8 cellular contexts compared by ENCODE assay signal in genomic region chr22:26502688-26503561, GRCh38. TPM values are rescaled to one million over a fixed set of nuclear protein-coding genes. Genes with fewer than 3 reads are reported as not detected.
DNase-seq lines count a peak whose midpoint lies in the region; ATAC-seq, FAIRE-seq and TF ChIP-seq lines count a peak whose summit lies in the region.

No MANE protein-coding gene starts in this region.

- no peak overlapping the region for H3K9ac ChIP-seq in HepG2 (ENCODE audit: insufficient read depth, low read depth, low read length)

- H3K4me1 Mint-ChIP-seq in central memory CD8-positive, alpha-beta T cell, result peaks cover 19% of the 10 kb centered on the region

- TF ChIP-seq POLR2A in HepG2 (IDR thresholded peaks at IDR 0.05; ENCODE audit: insufficient read depth in 1 of 2, low read depth in 2 of 2, low read length in 2 of 2), result no peak

- intact Hi-C loops in HepG2 (cut with micrococcal nuclease; ENCODE audit: unreplicated experiment), result no loop called here

- peak overlapping the region; percentile 85 for H3K27ac Mint-ChIP-seq in central memory CD8-positive, alpha-beta T cell (ENCODE audit: low read depth)

- peaks cover 87% of the 10 kb centered on the region for H3K36me3 ChIP-seq in WERI-Rb-1
- peaks cover 27 to 75% of the 10 kb centered on the region in 2 experiments for H3K36me3 ChIP-seq in HepG2 (replicated peaks in 1 of 2; ENCODE audit: control insufficient read depth in 1 of 2, insufficient read depth in 2 of 2, low read length in 2 of 2)

- peak; percentile 70 for FAIRE-seq in HepG2 (lab: Jason Lieb, UNC)

- TF ChIP-seq CTCF in WERI-Rb-1 (IDR thresholded peaks at IDR 0.05; ENCODE audit: low read depth, low read length) (peak; percentile 79), HepG2 (CRISPR knock-in tag; IDR thresholded peaks at IDR 0.05) (peak; percentile 63)

- H4K20me1 ChIP-seq in HepG2 (ENCODE audit: insufficient read depth, low read length), result no peaks in the 10 kb centered on the region

- H3K27ac ChIP-seq in WERI-Rb-1, result peak overlapping the region; percentile 31; the same call in 1 of the 2 replicates
- no peak overlapping the region for H3K27ac ChIP-seq in HepG2 (ENCODE audit: extremely low read length, insufficient read depth, low read length)

- in situ Hi-C loops in HepG2 (cut with HindIII; ENCODE audit: extremely low pct_ligation_motif_present, low pct_unique_long_range_greater_than_20kb), result no loop called here

- DNase-seq in DMS153 treated with DMSO at 0.1 percent for 48 hours (lab: John Stamatoyannopoulos, UW; ENCODE audit: unreplicated experiment) (peak; percentile 2), LHCN-M2 (ENCODE audit: low read depth) (peak; percentile 31), WERI-Rb-1 (peak; percentile 49), HepG2 (ENCODE audit: low spot score) (no peak), NCI-H774 (lab: John Stamatoyannopoulos, UW) (no peak)
- peak; percentile 32 to 52 for DNase-seq in central memory CD8-positive, alpha-beta T cell (ENCODE audit: low spot score in 2 of 2)
- DNase-seq in stimulated activated naive CD4-positive, alpha-beta T cell treated with Interleukin-2 at 50 U/mL for 16 hours (lab: John Stamatoyannopoulos, UW), result peak; percentile 42

- peaks cover 88% of the 10 kb centered on the region for H3K36me3 Mint-ChIP-seq in central memory CD8-positive, alpha-beta T cell (ENCODE audit: insufficient read depth)

- no peak overlapping the region for H3K4me2 ChIP-seq in HepG2 (ENCODE audit: low read depth, low read length)

- H3K27me3 ChIP-seq in WERI-Rb-1 (ENCODE audit: insufficient read depth, low read depth, severe bottlenecking) (no peaks in the 10 kb centered on the region), HepG2 (ENCODE audit: control insufficient read depth in 1 of 2, insufficient read depth in 2 of 2, low read length in 2 of 2) (no peaks in the 10 kb centered on the region)

- TF ChIP-seq RAD21 in HepG2 (CRISPR knock-in tag; IDR thresholded peaks at IDR 0.05), result peak; percentile 37; the same call in 1 of the 2 replicates

- peak overlapping the region; percentile 41 for H3K4me3 Mint-ChIP-seq in central memory CD8-positive, alpha-beta T cell

- no peaks in the 10 kb centered on the region for H3K9me3 ChIP-seq in WERI-Rb-1 (ENCODE audit: severe bottlenecking)
- no peaks in the 10 kb centered on the region for H3K9me3 ChIP-seq in HepG2 (ENCODE audit: low read length)

- no peak overlapping the region for H2AFZ ChIP-seq in HepG2 (ENCODE audit: low read length)

- H3K27me3 Mint-ChIP-seq in central memory CD8-positive, alpha-beta T cell, result no peaks in the 10 kb centered on the region

- POLR2A ChIA-PET in HepG2 (lab: Yijun Ruan, JAX), result interaction anchor here (0.7 to 1.3 kb wide), 2 partner anchors 9 to 19 kb away, joined by 4 read pairs; partner anchors contain the start of genes HPS4, SRRD and TFIP11

- BruUV-seq in HepG2 (replicated peaks; lab: Mats Ljungman, UMichigan), result no TSS peak

- peak; percentile 89 for ATAC-seq in central memory CD8-positive, alpha-beta T cell (replicated peaks; ENCODE audit: extremely low read depth, poor library complexity, severe bottlenecking)
- ATAC-seq in HepG2 (peak; percentile 75), GM21723 (IDR thresholded peaks at IDR 0.05; ENCODE audit: unreplicated experiment) (no peak)

- TF ChIP-seq EP300 in HepG2 (IDR thresholded peaks at IDR 0.05; ENCODE audit: low read depth in 2 of 2, low read length in 2 of 2), result no peak
- no peak for TF ChIP-seq EP300 in HepG2 (CRISPR knock-in tag; IDR thresholded peaks at IDR 0.05; ENCODE audit: borderline replicate concordance)

- CTCF ChIA-PET in HepG2 (lab: Yijun Ruan, JAX; ENCODE audit: low intra/inter-chr PET ratio, low total read pairs), result no interaction called here

- H3K4me1 ChIP-seq in HepG2 (ENCODE audit: insufficient read depth, low read length), result no peaks in the 10 kb centered on the region

- no peaks in the 10 kb centered on the region for H3K79me2 ChIP-seq in HepG2 (ENCODE audit: insufficient read depth, low read length)

- no peaks in the 10 kb centered on the region for H3K9me3 Mint-ChIP-seq in central memory CD8-positive, alpha-beta T cell

- H3K4me3 ChIP-seq in WERI-Rb-1 (ENCODE audit: low read depth, low read length) (no peak overlapping the region), HepG2 (replicated peaks in 1 of 3; ENCODE audit: insufficient read depth in 1 of 3, low read depth in 2 of 3, low read length in 3 of 3) (no peak overlapping the region)

- WGBS in HepG2 (ENCODE audit: low lambda C conversion rate), result 90% methylated on average over 3 of the region's 3 CpGs

RNA-seq across cellular contexts. Expression of gene TFIP11, which starts 9.3 kb away (rescaled TPM):
- total RNA-seq in LHCN-M2 (2014; rRNA removed) (28.3 and 28.5 TPM in 2 replicates), HepG2 (2016; rRNA removed; fragmentation: Illumina TruSeq; extraction: Trizol) (20.8 and 22.8 TPM in 2 replicates)
- 24.6 TPM for polyA plus RNA-seq in LHCN-M2 (2012)
- total RNA-seq in HepG2 (2016; cell fraction: cytosol; rRNA removed; fragmentation: Illumina TruSeq; extraction: Trizol; ENCODE audit: low read depth), result 2.5 and 2.8 TPM in 2 replicates
- 20.2 and 22.6 TPM in 2 replicates for total RNA-seq in HepG2 (2016; cell fraction: insoluble cytoplasmic fraction; rRNA removed; fragmentation: Illumina TruSeq; extraction: Trizol)
- 4.9 and 5.7 TPM in 2 replicates for total RNA-seq in HepG2 (2016; cell fraction: membrane; rRNA removed; fragmentation: Illumina TruSeq; extraction: Trizol)
- 17.0 and 24.6 TPM in 2 replicates for total RNA-seq in HepG2 (2016; cell fraction: nucleus; rRNA removed; fragmentation: Illumina TruSeq; extraction: Trizol)
- 15.4 and 18.4 TPM in 2 replicates for polyA plus RNA-seq in HepG2 (2011; rRNA removed)
- 11.9 and 14.9 TPM in 2 replicates for polyA plus RNA-seq in HepG2 (2011; cell fraction: cytosol; rRNA removed)
- 19.7 and 24.6 TPM in 2 replicates for polyA plus RNA-seq in HepG2 (2011; cell fraction: nucleus; rRNA removed)
- polyA plus RNA-seq in HepG2 (2012), result 11.8 and 16.2 TPM in 2 replicates
- polyA plus RNA-seq in HepG2 (2016; cell fraction: cytosol; fragmentation: Illumina TruSeq; extraction: Trizol; ENCODE audit: low read depth), result 0.94 and 1.1 TPM in 2 replicates
- polyA plus RNA-seq in HepG2 (2016; cell fraction: insoluble cytoplasmic fraction; fragmentation: Illumina TruSeq; extraction: Trizol; ENCODE audit: low read depth), result 16.1 and 16.3 TPM in 2 replicates
- polyA plus RNA-seq in HepG2 (2016; cell fraction: membrane; fragmentation: Illumina TruSeq; extraction: Trizol; ENCODE audit: low read depth), result 1.7 and 2.2 TPM in 2 replicates
- 22.2 and 27.8 TPM in 2 replicates for polyA plus RNA-seq in HepG2 (2016; cell fraction: nucleus; fragmentation: Illumina TruSeq; extraction: Trizol; ENCODE audit: insufficient read depth, low read depth)
- polyA minus RNA-seq in HepG2 (2011; rRNA and poly(A)+ RNA removed; ENCODE audit: low replicate concordance), result 32.9 and 35.2 TPM in 2 replicates
- 11.9 and 15.1 TPM in 2 replicates for polyA minus RNA-seq in HepG2 (2011; cell fraction: cytosol; rRNA and poly(A)+ RNA removed)
- polyA minus RNA-seq in HepG2 (2011; cell fraction: nucleus; rRNA and poly(A)+ RNA removed), result 30.3 and 31.2 TPM in 2 replicates

RNA-seq across cellular contexts. Expression of gene SRRD, which starts 19.2 kb away (rescaled TPM):
- total RNA-seq in LHCN-M2 (2014; rRNA removed) (17.1 and 20.4 TPM in 2 replicates), HepG2 (2016; rRNA removed; fragmentation: Illumina TruSeq; extraction: Trizol) (36.6 and 56.5 TPM in 2 replicates)
- 16.3 TPM for polyA plus RNA-seq in LHCN-M2 (2012)
- 17.9 and 19.5 TPM in 2 replicates for total RNA-seq in HepG2 (2016; cell fraction: cytosol; rRNA removed; fragmentation: Illumina TruSeq; extraction: Trizol; ENCODE audit: low read depth)
- 32.5 and 46.6 TPM in 2 replicates for total RNA-seq in HepG2 (2016; cell fraction: insoluble cytoplasmic fraction; rRNA removed; fragmentation: Illumina TruSeq; extraction: Trizol)
- total RNA-seq in HepG2 (2016; cell fraction: membrane; rRNA removed; fragmentation: Illumina TruSeq; extraction: Trizol), result 41.5 and 47.4 TPM in 2 replicates
- total RNA-seq in HepG2 (2016; cell fraction: nucleus; rRNA removed; fragmentation: Illumina TruSeq; extraction: Trizol), result 15.6 and 20.0 TPM in 2 replicates
- 21.8 and 22.8 TPM in 2 replicates for polyA plus RNA-seq in HepG2 (2011; rRNA removed)
- 14.2 and 19.3 TPM in 2 replicates for polyA plus RNA-seq in HepG2 (2011; cell fraction: cytosol; rRNA removed)
- polyA plus RNA-seq in HepG2 (2011; cell fraction: nucleus; rRNA removed), result 6.5 and 12.7 TPM in 2 replicates
- polyA plus RNA-seq in HepG2 (2012), result 16.5 and 18.1 TPM in 2 replicates
- 38.8 and 45.5 TPM in 2 replicates for polyA plus RNA-seq in HepG2 (2016; cell fraction: cytosol; fragmentation: Illumina TruSeq; extraction: Trizol; ENCODE audit: low read depth)
- 54.6 and 54.9 TPM in 2 replicates for polyA plus RNA-seq in HepG2 (2016; cell fraction: insoluble cytoplasmic fraction; fragmentation: Illumina TruSeq; extraction: Trizol; ENCODE audit: low read depth)
- polyA plus RNA-seq in HepG2 (2016; cell fraction: membrane; fragmentation: Illumina TruSeq; extraction: Trizol; ENCODE audit: low read depth), result 41.2 and 47.5 TPM in 2 replicates
- polyA plus RNA-seq in HepG2 (2016; cell fraction: nucleus; fragmentation: Illumina TruSeq; extraction: Trizol; ENCODE audit: insufficient read depth, low read depth), result 23.9 and 26.3 TPM in 2 replicates
- polyA minus RNA-seq in HepG2 (2011; rRNA and poly(A)+ RNA removed; ENCODE audit: low replicate concordance), result 13.6 and 15.2 TPM in 2 replicates
- polyA minus RNA-seq in HepG2 (2011; cell fraction: cytosol; rRNA and poly(A)+ RNA removed), result 8.6 and 10.8 TPM in 2 replicates
- polyA minus RNA-seq in HepG2 (2011; cell fraction: nucleus; rRNA and poly(A)+ RNA removed), result 14.0 and 18.3 TPM in 2 replicates

RNA-seq across cellular contexts. Expression of gene HPS4, which starts 19.3 kb away (rescaled TPM):
- 24.3 and 42.3 TPM in 2 replicates for total RNA-seq in LHCN-M2 (2014; rRNA removed)
- polyA plus RNA-seq in LHCN-M2 (2012), result 13.4 TPM
- 29.7 and 34.0 TPM in 2 replicates for total RNA-seq in HepG2 (2016; rRNA removed; fragmentation: Illumina TruSeq; extraction: Trizol)
- total RNA-seq in HepG2 (2016; cell fraction: cytosol; rRNA removed; fragmentation: Illumina TruSeq; extraction: Trizol; ENCODE audit: low read depth), result 6.1 and 12.7 TPM in 2 replicates
- 28.2 and 33.4 TPM in 2 replicates for total RNA-seq in HepG2 (2016; cell fraction: insoluble cytoplasmic fraction; rRNA removed; fragmentation: Illumina TruSeq; extraction: Trizol)
- 12.8 and 13.4 TPM in 2 replicates for total RNA-seq in HepG2 (2016; cell fraction: membrane; rRNA removed; fragmentation: Illumina TruSeq; extraction: Trizol)
- total RNA-seq in HepG2 (2016; cell fraction: nucleus; rRNA removed; fragmentation: Illumina TruSeq; extraction: Trizol), result 47.5 and 51.3 TPM in 2 replicates
- 27.4 and 28.0 TPM in 2 replicates for polyA plus RNA-seq in HepG2 (2011; rRNA removed)
- polyA plus RNA-seq in HepG2 (2011; cell fraction: cytosol; rRNA removed), result 14.0 and 16.9 TPM in 2 replicates
- polyA plus RNA-seq in HepG2 (2011; cell fraction: nucleus; rRNA removed), result 114 and 121 TPM in 2 replicates
- polyA plus RNA-seq in HepG2 (2012), result 20.2 and 21.3 TPM in 2 replicates
- 2.0 TPM in 2 replicates for polyA plus RNA-seq in HepG2 (2016; cell fraction: cytosol; fragmentation: Illumina TruSeq; extraction: Trizol; ENCODE audit: low read depth)
- 14.9 and 19.8 TPM in 2 replicates for polyA plus RNA-seq in HepG2 (2016; cell fraction: insoluble cytoplasmic fraction; fragmentation: Illumina TruSeq; extraction: Trizol; ENCODE audit: low read depth)
- 4.4 and 5.3 TPM in 2 replicates for polyA plus RNA-seq in HepG2 (2016; cell fraction: membrane; fragmentation: Illumina TruSeq; extraction: Trizol; ENCODE audit: low read depth)
- polyA plus RNA-seq in HepG2 (2016; cell fraction: nucleus; fragmentation: Illumina TruSeq; extraction: Trizol; ENCODE audit: insufficient read depth, low read depth), result 67.8 and 71.6 TPM in 2 replicates
- polyA minus RNA-seq in HepG2 (2011; rRNA and poly(A)+ RNA removed; ENCODE audit: low replicate concordance), result 18.5 and 40.6 TPM in 2 replicates
- 9.3 and 10.6 TPM in 2 replicates for polyA minus RNA-seq in HepG2 (2011; cell fraction: cytosol; rRNA and poly(A)+ RNA removed)
- 61.7 and 71.9 TPM in 2 replicates for polyA minus RNA-seq in HepG2 (2011; cell fraction: nucleus; rRNA and poly(A)+ RNA removed)

Comparison
In these comparisons a context has a peak if more than half of its experiments do, and no peak if none do; other contexts are left out.
1. DNase-seq: peak in DMS153 treated with DMSO at 0.1 percent for 48 hours (single experiment), LHCN-M2 (single experiment), WERI-Rb-1 (single experiment), central memory CD8-positive, alpha-beta T cell (2 of 2) and stimulated activated naive CD4-positive, alpha-beta T cell treated with Interleukin-2 at 50 U/mL for 16 hours (single experiment); none in HepG2 (single experiment) and NCI-H774 (single experiment).